2 cellular contexts compared by ENCODE assay signal in genomic region chr14:24100197-24100981, GRCh38.
TF ChIP-seq lines count a peak whose summit lies in the region.

No MANE protein-coding gene starts in this region.

TF ChIP-seq in HepG2, 621 proteins besides CTCF, POLR2A, EP300 and RAD21 (continues in another document):
- no peak for TF ChIP-seq JUND (CRISPR knock-in tag; IDR thresholded peaks at IDR 0.05)
- no peak for TF ChIP-seq ZNF142 (CRISPR knock-in tag; IDR thresholded peaks at IDR 0.05)
- 0 out of 2 replicates have a peak, but pooled peaks have one; percentile 2 for TF ChIP-seq FOXP1 (IDR thresholded peaks at IDR 0.05)
- TF ChIP-seq FOXP1 (CRISPR knock-in tag; IDR thresholded peaks at IDR 0.05) = no peak
- no peak for TF ChIP-seq NR2C2 (CRISPR knock-in tag; IDR thresholded peaks at IDR 0.05; ENCODE audit: borderline replicate concordance)
- TF ChIP-seq, protein P1, sequence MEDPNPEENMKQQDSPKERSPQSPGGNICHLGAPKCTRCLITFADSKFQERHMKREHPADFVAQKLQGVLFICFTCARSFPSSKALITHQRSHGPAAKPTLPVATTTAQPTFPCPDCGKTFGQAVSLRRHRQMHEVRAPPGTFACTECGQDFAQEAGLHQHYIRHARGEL (CRISPR knock-in tag; IDR thresholded peaks at IDR 0.05) = no peak
- 0 out of 2 replicates have a peak, but pooled peaks have one; percentile 28 for TF ChIP-seq MED1 (CRISPR knock-in tag; IDR thresholded peaks at IDR 0.05)
- TF ChIP-seq TARDBP (CRISPR knock-in tag; IDR thresholded peaks at IDR 0.05) = no peak
- no peak for TF ChIP-seq REST (IDR thresholded peaks at IDR 0.05; ENCODE audit: borderline replicate concordance in 1 of 2, low read depth in 1 of 2, low read length in 2 of 2)
- TF ChIP-seq ZSCAN22 (CRISPR knock-in tag; IDR thresholded peaks at IDR 0.05) = no peak

TF ChIP-seq in WTC11, 78 proteins besides CTCF, POLR2A, EP300 and RAD21:
- no peak for TF ChIP-seq SMAD4 (CRISPR knock-in tag; IDR thresholded peaks at IDR 0.05)
- TF ChIP-seq CREB1 (CRISPR knock-in tag; IDR thresholded peaks at IDR 0.05) = no peak
- TF ChIP-seq JAZF1 (CRISPR knock-in tag; IDR thresholded peaks at IDR 0.05) = no peak
- no peak for TF ChIP-seq ERG (CRISPR knock-in tag; IDR thresholded peaks at IDR 0.05)
- TF ChIP-seq NR3C1 (CRISPR knock-in tag; conservative IDR thresholded peaks at IDR 0.05; ENCODE audit: low read depth) = no peak
- 0 out of 2 replicates have a peak, but pooled peaks have one; percentile 26 for TF ChIP-seq PREB (CRISPR knock-in tag; IDR thresholded peaks at IDR 0.05; ENCODE audit: borderline replicate concordance)
- TF ChIP-seq CREM (CRISPR knock-in tag; IDR thresholded peaks at IDR 0.05) = no peak
- TF ChIP-seq ATF1 (CRISPR knock-in tag; IDR thresholded peaks at IDR 0.05) = no peak
- no peak for TF ChIP-seq FOXK1 (CRISPR knock-in tag; IDR thresholded peaks at IDR 0.05)
